23 cellular contexts compared by ENCODE assay signal in genomic region chr15:70301396-70301795, GRCh38.
"Had no signal": no experiment of that assay in that cellular context is flagged by ENCODE, and none has a peak within 500 bp of the region (broad histone marks: within the 10 kb centered on the region; RNA-seq: fewer than 3 reads in every experiment).

No MANE protein-coding gene starts in this region.

- H3K36me3 ChIP-seq: ascending aorta, esophagus muscularis mucosa, gastroesophageal sphincter, heart left ventricle, left lung, right atrium auricular region had no signal

- H3K4me1 Mint-ChIP-seq: activated CD4-positive, alpha-beta T cell treated with anti-CD3 and anti-CD28 coated beads, Interleukin-2, amount 10 ng/mL, durations not matched to agents 7 days and 5 days; neural crest cell had no signal

- H3K4me1 ChIP-seq: ascending aorta, esophagus muscularis mucosa, gastroesophageal sphincter, heart left ventricle, left lung, right atrium auricular region had no signal

- DNase-seq: activated CD4-positive, alpha-beta T cell treated with anti-CD3 and anti-CD28 coated beads, Interleukin-2, amount 10 ng/mL, durations not matched to agents 7 days and 5 days; activated CD8-positive, alpha-beta memory T cell treated with anti-CD3 and anti-CD28 coated beads, Interleukin-2, amount 50 U/mL, for 48 hours; activated effector memory CD4-positive, alpha-beta T cell treated with Interleukin-2 at 50 U/mL for 16 hours; activated naive CD4-positive, alpha-beta T cell treated with anti-CD3 and anti-CD28 coated beads, Interleukin-2, amount 10 ng/mL, durations not matched to agents 7 days and 5 days; activated naive CD8-positive, alpha-beta T cell treated with anti-CD3 and anti-CD28 coated beads, Interleukin-2, amount 50 U/mL, for 24 hours; heart left ventricle; kidney; left lung; naive B cell; stimulated activated CD4-positive, alpha-beta T cell treated with anti-CD3 and anti-CD28 coated beads, Interleukin-15, amount 100 ng/mL, for 24 hours; stimulated activated CD4-positive, alpha-beta T cell treated with anti-CD3 and anti-CD28 coated beads, Interleukin-2, amount 100 ng/mL, for 48 hours; stimulated activated naive CD8-positive, alpha-beta T cell treated with anti-CD3 and anti-CD28 coated beads, Interleukin-15, amount 100 ng/mL, for 72 hours; T-helper 1 cell; T1000; testis had no signal

- H3K9me3 ChIP-seq: ascending aorta, testis had no signal

- H3K4me3 Mint-ChIP-seq: activated CD4-positive, alpha-beta T cell treated with anti-CD3 and anti-CD28 coated beads, Interleukin-2, amount 10 ng/mL, durations not matched to agents 7 days and 5 days; activated naive CD4-positive, alpha-beta T cell treated with anti-CD3 and anti-CD28 coated beads, Interleukin-2, amount 10 ng/mL, durations not matched to agents 7 days and 5 days; activated naive CD8-positive, alpha-beta T cell treated with anti-CD3 and anti-CD28 coated beads, Interleukin-2, amount 50 U/mL, for 24 hours; naive B cell; neural crest cell; stimulated activated naive CD8-positive, alpha-beta T cell treated with anti-CD3 and anti-CD28 coated beads, Interleukin-15, amount 100 ng/mL, for 72 hours had no signal

- H3K27me3 ChIP-seq: ascending aorta, esophagus muscularis mucosa, gastroesophageal sphincter, heart left ventricle, left lung, right atrium auricular region, testis had no signal

- H3K36me3 Mint-ChIP-seq: activated naive CD4-positive, alpha-beta T cell treated with anti-CD3 and anti-CD28 coated beads, Interleukin-2, amount 10 ng/mL, durations not matched to agents 7 days and 5 days; naive B cell had no signal

- H3K9me3 Mint-ChIP-seq: activated CD4-positive, alpha-beta T cell treated with anti-CD3 and anti-CD28 coated beads, Interleukin-2, amount 10 ng/mL, durations not matched to agents 7 days and 5 days; activated naive CD4-positive, alpha-beta T cell treated with anti-CD3 and anti-CD28 coated beads, Interleukin-2, amount 10 ng/mL, durations not matched to agents 7 days and 5 days; activated naive CD8-positive, alpha-beta T cell treated with anti-CD3 and anti-CD28 coated beads, Interleukin-2, amount 50 U/mL, for 24 hours; naive B cell; stimulated activated naive CD8-positive, alpha-beta T cell treated with anti-CD3 and anti-CD28 coated beads, Interleukin-15, amount 100 ng/mL, for 72 hours had no signal

- H3K27me3 Mint-ChIP-seq: activated naive CD4-positive, alpha-beta T cell treated with anti-CD3 and anti-CD28 coated beads, Interleukin-2, amount 10 ng/mL, durations not matched to agents 7 days and 5 days; naive B cell; stimulated activated naive CD8-positive, alpha-beta T cell treated with anti-CD3 and anti-CD28 coated beads, Interleukin-15, amount 100 ng/mL, for 72 hours had no signal

- H3K4me3 ChIP-seq: ascending aorta, coronary artery, esophagus muscularis mucosa, gastroesophageal sphincter, heart left ventricle, left lung, right atrium auricular region, skin epidermis, testis had no signal

- H3K27ac ChIP-seq: ascending aorta, coronary artery, esophagus muscularis mucosa, gastroesophageal sphincter, heart left ventricle, left lung, right atrium auricular region, testis had no signal

- ATAC-seq: gastroesophageal sphincter, heart left ventricle had no signal

- H3K27ac Mint-ChIP-seq: activated CD4-positive, alpha-beta T cell treated with anti-CD3 and anti-CD28 coated beads, Interleukin-2, amount 10 ng/mL, durations not matched to agents 7 days and 5 days; activated naive CD4-positive, alpha-beta T cell treated with anti-CD3 and anti-CD28 coated beads, Interleukin-2, amount 10 ng/mL, durations not matched to agents 7 days and 5 days; activated naive CD8-positive, alpha-beta T cell treated with anti-CD3 and anti-CD28 coated beads, Interleukin-2, amount 50 U/mL, for 24 hours; progenitor cell of endocrine pancreas; stimulated activated naive CD8-positive, alpha-beta T cell treated with anti-CD3 and anti-CD28 coated beads, Interleukin-15, amount 100 ng/mL, for 72 hours had no signal
